29 cellular contexts compared by ENCODE assay signal in genomic region chr11:15930442-15931025, GRCh38.
"Had no signal": no experiment of that assay in that cellular context is flagged by ENCODE, and none has a peak within 500 bp of the region (broad histone marks: within the 10 kb centered on the region; RNA-seq: fewer than 3 reads in every experiment).

No MANE protein-coding gene starts in this region.

- H3K4me2 ChIP-seq: PC-9 had no signal

- H3K27ac ChIP-seq: PC-9, RWPE1 had no signal

- H3K4me3 Mint-ChIP-seq: activated CD4-positive, alpha-beta T cell treated with anti-CD3 and anti-CD28 coated beads, Interleukin-2, amount 10 ng/mL, durations not matched to agents 24 days and 14 days; activated CD8-positive, alpha-beta T cell treated with anti-CD3 and anti-CD28 coated beads, Interleukin-2, amount 10 ng/mL, durations not matched to agents 7 days and 5 days; activated naive CD4-positive, alpha-beta T cell treated with anti-CD3 and anti-CD28 coated beads, Interleukin-2, amount 10 ng/mL, durations not matched to agents 7 days and 5 days; activated naive CD8-positive, alpha-beta T cell; activated naive CD8-positive, alpha-beta T cell treated with anti-CD3 and anti-CD28 coated beads, Interleukin-2, amount 50 U/mL, for 24 hours; brain; central memory CD8-positive, alpha-beta T cell had no signal

- H3K36me3 Mint-ChIP-seq: activated naive CD4-positive, alpha-beta T cell treated with anti-CD3 and anti-CD28 coated beads, Interleukin-2, amount 10 ng/mL, durations not matched to agents 7 days and 5 days; activated naive CD8-positive, alpha-beta T cell; brain; IgD-negative memory B cell had no signal

- H3K9me3 Mint-ChIP-seq: activated CD4-positive, alpha-beta T cell treated with anti-CD3 and anti-CD28 coated beads, Interleukin-2, amount 10 ng/mL, durations not matched to agents 24 days and 14 days had no signal

- FAIRE-seq: RCC 7860, TTC549 had no signal

- ATAC-seq: activated CD8-positive, alpha-beta T cell treated with anti-CD3 and anti-CD28 coated beads, Interleukin-2, amount 10 ng/mL, durations not matched to agents 7 days and 5 days; activated naive CD8-positive, alpha-beta T cell treated with anti-CD3 and anti-CD28 coated beads, Interleukin-2, amount 50 U/mL, for 24 hours; Right ventricle myocardium inferior had no signal

- H3K36me3 ChIP-seq: MG63 had no signal

- DNase-seq: activated CD4-positive, alpha-beta T cell treated with anti-CD3 and anti-CD28 coated beads, Interleukin-2, amount 10 ng/mL, durations not matched to agents 24 days and 14 days; activated CD4-positive, alpha-beta T cell treated with anti-CD3 and anti-CD28 coated beads, Interleukin-2, amount 50 U/mL, for 48 hours; activated CD8-positive, alpha-beta memory T cell treated with anti-CD3 and anti-CD28 coated beads, Interleukin-2, amount 50 U/mL, for 48 hours; activated CD8-positive, alpha-beta T cell treated with anti-CD3 and anti-CD28 coated beads, Interleukin-2, amount 10 ng/mL, durations not matched to agents 7 days and 5 days; activated effector memory CD4-positive, alpha-beta T cell treated with Interleukin-2 at 50 U/mL for 16 hours; activated naive CD4-positive, alpha-beta T cell treated with anti-CD3 and anti-CD28 coated beads, Interleukin-2, amount 10 ng/mL, durations not matched to agents 7 days and 5 days; activated naive CD8-positive, alpha-beta T cell treated with anti-CD3 and anti-CD28 coated beads, Interleukin-2, amount 50 U/mL, for 24 hours; activated T-cell treated with anti-CD3 and anti-CD28 coated beads, Interleukin-2, amount 50 U/mL, for 48 hours; anterior cingulate cortex; Kasumi-1; KG1; MG63; NCI-H1048; NCI-H1105 treated with DMSO at 0.1 percent for 48 hours; NCI-H1436; NCI-H1694; NCI-H1930; NCI-H2081 treated with DMSO at 0.1 percent for 48 hours; NCI-H345; NCI-H524 treated with DMSO at 0.1 percent for 48 hours; PC-9 had no signal

- H3K4me3 ChIP-seq: MG63, PC-9 had no signal

- H2AFZ ChIP-seq: PC-9 had no signal

- H3K27me3 ChIP-seq: MG63 had no signal

- H3K27me3 Mint-ChIP-seq: activated naive CD4-positive, alpha-beta T cell treated with anti-CD3 and anti-CD28 coated beads, Interleukin-2, amount 10 ng/mL, durations not matched to agents 7 days and 5 days; activated naive CD8-positive, alpha-beta T cell treated with anti-CD3 and anti-CD28 coated beads, Interleukin-2, amount 50 U/mL, for 24 hours; central memory CD8-positive, alpha-beta T cell; IgD-negative memory B cell had no signal

- H3K27ac Mint-ChIP-seq: activated CD4-positive, alpha-beta T cell treated with anti-CD3 and anti-CD28 coated beads, Interleukin-2, amount 10 ng/mL, durations not matched to agents 24 days and 14 days; activated CD8-positive, alpha-beta T cell treated with anti-CD3 and anti-CD28 coated beads, Interleukin-2, amount 10 ng/mL, durations not matched to agents 7 days and 5 days; activated naive CD4-positive, alpha-beta T cell treated with anti-CD3 and anti-CD28 coated beads, Interleukin-2, amount 10 ng/mL, durations not matched to agents 7 days and 5 days; activated naive CD8-positive, alpha-beta T cell; activated naive CD8-positive, alpha-beta T cell treated with anti-CD3 and anti-CD28 coated beads, Interleukin-2, amount 50 U/mL, for 24 hours; brain; IgD-negative memory B cell had no signal

- H3K4me1 Mint-ChIP-seq: activated CD4-positive, alpha-beta T cell treated with anti-CD3 and anti-CD28 coated beads, Interleukin-2, amount 10 ng/mL, durations not matched to agents 24 days and 14 days; activated naive CD4-positive, alpha-beta T cell treated with anti-CD3 and anti-CD28 coated beads, Interleukin-2, amount 10 ng/mL, durations not matched to agents 7 days and 5 days; activated naive CD8-positive, alpha-beta T cell treated with anti-CD3 and anti-CD28 coated beads, Interleukin-2, amount 50 U/mL, for 24 hours; brain; central memory CD8-positive, alpha-beta T cell; IgD-negative memory B cell had no signal
